Comparison of ENCODE assay signal across 8 cellular contexts in the genomic region with DNA sequence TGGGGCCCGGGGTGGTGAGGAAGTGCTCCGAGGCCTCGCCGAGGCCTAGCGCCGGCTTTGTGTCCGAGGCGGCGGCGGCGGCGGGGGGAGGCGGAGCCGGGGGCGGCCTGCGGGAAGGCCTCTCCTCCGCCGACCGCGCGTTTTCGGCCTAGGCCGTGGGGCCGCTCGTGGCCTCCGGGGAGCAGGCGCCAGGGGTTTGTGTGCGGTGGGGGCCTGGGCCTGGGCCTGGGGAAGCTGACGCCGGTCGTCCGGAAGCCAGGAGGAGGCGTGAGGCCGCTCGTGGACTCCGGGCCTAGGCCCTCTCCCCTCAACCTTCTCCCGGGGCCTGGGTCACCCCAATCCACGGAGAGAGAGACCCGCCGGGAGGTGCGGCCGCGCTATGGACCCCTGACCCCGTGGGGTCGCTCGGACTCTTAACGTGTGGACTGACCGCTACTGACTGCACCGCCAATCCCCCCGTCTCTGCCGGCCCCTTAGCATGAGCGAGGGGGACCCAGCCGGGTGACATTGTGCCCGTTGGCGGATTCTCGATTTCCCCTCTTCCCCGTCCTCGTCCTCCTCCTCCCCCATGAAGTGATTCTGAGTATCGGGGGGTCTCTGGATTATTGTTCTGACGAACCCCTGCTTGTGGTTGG. TPM values are rescaled to one million over a fixed set of nuclear protein-coding genes. Genes with fewer than 3 reads are reported as not detected.
A peak's percentile ranks its signal among the peaks of the same experiment; 100 is the strongest.
DNase-seq lines count a peak whose midpoint lies in the region; ATAC-seq and TF ChIP-seq lines count a peak whose summit lies in the region.

No MANE protein-coding gene starts in this region.

- peak overlapping the region; percentile 98 for H3K27ac ChIP-seq in effector memory CD4-positive, alpha-beta T cell (ENCODE audit: insufficient read depth, low read length, poor library complexity, severe bottlenecking)

- ATAC-seq in GM19395 (IDR thresholded peaks at IDR 0.05; ENCODE audit: unreplicated experiment), result peak; percentile 40
- peak; percentile 11 for ATAC-seq in HG03558 (IDR thresholded peaks at IDR 0.05; ENCODE audit: extremely low read depth, unreplicated experiment)
- ATAC-seq in mucosa of descending colon, result peak; percentile 70
- peak; percentile 50 to 62 for ATAC-seq in stimulated activated naive B cell treated with anti-CD40 and anti-IgM and Interleukin-4, amounts not matched to agents 10 μg/mL and 1 μg/mL and 100 μg/mL, for 72 hours (replicated peaks)

- intact Hi-C loops in mucosa of descending colon (cut with DNase I, micrococcal nuclease), result no loop called here

- H3K36me3 Mint-ChIP-seq in stimulated activated naive B cell treated with anti-CD40 and anti-IgM and Interleukin-4, amounts not matched to agents 10 μg/mL and 1 μg/mL and 100 μg/mL, for 72 hours, result peaks cover 17 to 27% of the 10 kb centered on the region in 2 donors

- no peaks in the 10 kb centered on the region for H3K27me3 ChIP-seq in effector memory CD4-positive, alpha-beta T cell (replicated peaks; ENCODE audit: control insufficient read depth, insufficient read depth, low read length, poor library complexity, severe bottlenecking)

- H3K4me3 ChIP-seq in AG10803 (ENCODE audit: low read length) (peak overlapping the region; percentile 93), mucosa of descending colon (peak overlapping the region; percentile 95)
- peak overlapping the region; percentile 94 for H3K4me3 ChIP-seq in effector memory CD4-positive, alpha-beta T cell (ENCODE audit: insufficient read depth, low read depth, low read length, poor library complexity, severe bottlenecking)

- H3K27me3 Mint-ChIP-seq in stimulated activated naive B cell treated with anti-CD40 and anti-IgM and Interleukin-4, amounts not matched to agents 10 μg/mL and 1 μg/mL and 100 μg/mL, for 72 hours, result no peaks in the 10 kb centered on the region

- TF ChIP-seq CTCF in AG10803 (conservative IDR thresholded peaks at IDR 0.05; ENCODE audit: low read length) (no peak), mucosa of descending colon (IDR thresholded peaks at IDR 0.05) (no peak)

- H3K4me1 Mint-ChIP-seq in stimulated activated naive B cell treated with anti-CD40 and anti-IgM and Interleukin-4, amounts not matched to agents 10 μg/mL and 1 μg/mL and 100 μg/mL, for 72 hours, result peaks cover 15 to 40% of the 10 kb centered on the region in 2 donors

- H3K36me3 ChIP-seq in effector memory CD4-positive, alpha-beta T cell (ENCODE audit: control insufficient read depth, insufficient read depth, low read length), result no peaks in the 10 kb centered on the region
- H3K36me3 ChIP-seq in mucosa of descending colon (ENCODE audit: low read depth), result no peaks in the 10 kb centered on the region

- DNase-seq in AG10803 (ENCODE audit: low read depth) (peak; percentile 58), mucosa of descending colon (peak; percentile 63 to 81 (median 80)), inferior parietal cortex (ENCODE audit: extremely low spot score) (no peak)
- peak; percentile 23 to 26 for DNase-seq in activated CD4-positive, alpha-beta T cell treated with anti-CD3 and anti-CD28 coated beads for 24 hours (ENCODE audit: low read depth in 2 of 2)
- peak in 2 of 3 donors; percentile 24 to 41 for DNase-seq in effector memory CD4-positive, alpha-beta T cell
- DNase-seq in stimulated activated naive B cell treated with anti-CD40 and anti-IgM and Interleukin-4, amounts not matched to agents 10 μg/mL and 1 μg/mL and 100 μg/mL, for 72 hours, result no peak

- peak overlapping the region; percentile 98 for H3K27ac Mint-ChIP-seq in stimulated activated naive B cell treated with anti-CD40 and anti-IgM and Interleukin-4, amounts not matched to agents 10 μg/mL and 1 μg/mL and 100 μg/mL, for 72 hours

- no peaks in the 10 kb centered on the region for H3K9me3 ChIP-seq in effector memory CD4-positive, alpha-beta T cell (ENCODE audit: control insufficient read depth, low read length)
- no peaks in the 10 kb centered on the region for H3K9me3 ChIP-seq in mucosa of descending colon

- H3K4me1 ChIP-seq in effector memory CD4-positive, alpha-beta T cell (ENCODE audit: control insufficient read depth, insufficient read depth, low read length, poor library complexity, severe bottlenecking), result peaks cover 30% of the 10 kb centered on the region
- peaks cover 8% of the 10 kb centered on the region for H3K4me1 ChIP-seq in mucosa of descending colon (ENCODE audit: low read depth)

- peak overlapping the region; percentile 92 to 100 for H3K4me3 Mint-ChIP-seq in stimulated activated naive B cell treated with anti-CD40 and anti-IgM and Interleukin-4, amounts not matched to agents 10 μg/mL and 1 μg/mL and 100 μg/mL, for 72 hours

- H3K9me3 Mint-ChIP-seq in stimulated activated naive B cell treated with anti-CD40 and anti-IgM and Interleukin-4, amounts not matched to agents 10 μg/mL and 1 μg/mL and 100 μg/mL, for 72 hours, result no peaks in the 10 kb centered on the region

RNA-seq across cellular contexts. Expression of gene RBBP6, which starts 0.6 kb away (rescaled TPM):
- total RNA-seq in mucosa of descending colon, result 10 to 100 TPM; 36.3 to 61.5 (median 37.4) TPM

Comparison
In these comparisons a context has a peak if more than half of its experiments do, and no peak if none do; other contexts are left out.
1. DNase-seq: peak in AG10803 (single experiment), activated CD4-positive, alpha-beta T cell treated with anti-CD3 and anti-CD28 coated beads for 24 hours (2 of 2), effector memory CD4-positive, alpha-beta T cell (2 of 3) and mucosa of descending colon (3 of 3); none in stimulated activated naive B cell treated with anti-CD40 and anti-IgM and Interleukin-4, amounts not matched to agents 10 μg/mL and 1 μg/mL and 100 μg/mL, for 72 hours (single experiment) and inferior parietal cortex (single experiment).
2. ATAC-seq: peak in every context shown above with its lines; median percentile 70 in mucosa of descending colon; 56 in stimulated activated naive B cell treated with anti-CD40 and anti-IgM and Interleukin-4, amounts not matched to agents 10 μg/mL and 1 μg/mL and 100 μg/mL, for 72 hours; 40 in GM19395; 11 in HG03558.
3. Peak in every context shown above with its lines, with median percentiles within 50 percentile points of each other: H3K4me3 ChIP-seq.